19 cellular contexts compared by ENCODE assay signal in genomic region chr9:29325855-29326254, GRCh38.
"Had no signal": no experiment of that assay in that cellular context is flagged by ENCODE, and none has a peak within 500 bp of the region (broad histone marks: within the 10 kb centered on the region; RNA-seq: fewer than 3 reads in every experiment).

No MANE protein-coding gene starts in this region.

- H3K4me1 ChIP-seq: upper lobe of right lung had no signal

- H3K27ac ChIP-seq: cardiac muscle cell, thoracic aorta, upper lobe of right lung had no signal

- H3K4me3 ChIP-seq: cardiac muscle cell, thoracic aorta, upper lobe of right lung had no signal

- DNase-seq: activated B cell treated with CpG ODN at 0.5 μM for 24 hours; activated CD4-positive, alpha-beta memory T cell treated with anti-CD3 and anti-CD28 coated beads for 36 hours; activated CD4-positive, alpha-beta T cell treated with anti-CD3 and anti-CD28 coated beads for 4 hours; activated naive CD4-positive, alpha-beta T cell; activated naive CD8-positive, alpha-beta T cell treated with anti-CD3 and anti-CD28 coated beads for 36 hours; activated T-cell treated with anti-CD3 and anti-CD28 coated beads for 4 hours; amniotic stem cell; dermis blood vessel endothelial cell; effector memory CD8-positive, alpha-beta T cell; mesenchymal stem cell; occipital lobe; stimulated activated naive B cell treated with anti-CD40 and anti-IgM and Interleukin-4, amounts not matched to agents 10 μg/mL and 1 μg/mL and 100 μg/mL, for 72 hours; upper lobe of right lung had no signal

- H3K9me3 ChIP-seq: thoracic aorta, upper lobe of right lung had no signal

- H3K4me1 Mint-ChIP-seq: activated B cell treated with CpG ODN at 0.5 μM for 24 hours; activated naive CD8-positive, alpha-beta T cell treated with anti-CD3 and anti-CD28 coated beads for 36 hours; stimulated activated naive B cell treated with anti-CD40 and anti-IgM and Interleukin-4, amounts not matched to agents 10 μg/mL and 1 μg/mL and 100 μg/mL, for 72 hours had no signal

- ATAC-seq: effector memory CD8-positive, alpha-beta T cell; stimulated activated naive B cell treated with anti-CD40 and anti-IgM and Interleukin-4, amounts not matched to agents 10 μg/mL and 1 μg/mL and 100 μg/mL, for 72 hours; upper lobe of right lung had no signal

- H3K27me3 Mint-ChIP-seq: activated B cell treated with CpG ODN at 0.5 μM for 24 hours; activated CD4-positive, alpha-beta memory T cell treated with anti-CD3 and anti-CD28 coated beads for 36 hours; activated naive CD8-positive, alpha-beta T cell treated with anti-CD3 and anti-CD28 coated beads for 36 hours; effector memory CD8-positive, alpha-beta T cell; progenitor cell of endocrine pancreas; stimulated activated naive B cell treated with anti-CD40 and anti-IgM and Interleukin-4, amounts not matched to agents 10 μg/mL and 1 μg/mL and 100 μg/mL, for 72 hours had no signal

- H3K27ac Mint-ChIP-seq: activated B cell treated with CpG ODN at 0.5 μM for 24 hours; activated CD4-positive, alpha-beta memory T cell treated with anti-CD3 and anti-CD28 coated beads for 36 hours; activated naive CD8-positive, alpha-beta T cell treated with anti-CD3 and anti-CD28 coated beads for 36 hours; activated T-helper 1 cell treated with anti-CD3 and anti-CD28 coated beads, Interleukin-12 subunit alpha, Interleukin-12 subunit beta, Interleukin-2, Interleukin-4 antibody, amounts not matched to agents 30 ng/mL and 10 ng/mL and 1 ng/mL, durations not matched to agents 14 hours and 24 hours and 36 hours; effector memory CD8-positive, alpha-beta T cell; progenitor cell of endocrine pancreas; stimulated activated naive B cell treated with anti-CD40 and anti-IgM and Interleukin-4, amounts not matched to agents 10 μg/mL and 1 μg/mL and 100 μg/mL, for 72 hours; T-helper 2 cell treated with Interferon-gamma antibody and Interleukin-4, amounts not matched to agents 5 μg/mL and 100 μg/mL, for 36 hours had no signal

- H3K4me3 Mint-ChIP-seq: activated B cell treated with CpG ODN at 0.5 μM for 24 hours; activated CD4-positive, alpha-beta memory T cell treated with anti-CD3 and anti-CD28 coated beads for 36 hours; activated naive CD8-positive, alpha-beta T cell treated with anti-CD3 and anti-CD28 coated beads for 36 hours; activated T-helper 1 cell treated with anti-CD3 and anti-CD28 coated beads, Interleukin-12 subunit alpha, Interleukin-12 subunit beta, Interleukin-2, Interleukin-4 antibody, amounts not matched to agents 30 ng/mL and 10 ng/mL and 1 ng/mL, durations not matched to agents 14 hours and 24 hours and 36 hours; effector memory CD8-positive, alpha-beta T cell; nephron; stimulated activated naive B cell treated with anti-CD40 and anti-IgM and Interleukin-4, amounts not matched to agents 10 μg/mL and 1 μg/mL and 100 μg/mL, for 72 hours; T-helper 2 cell treated with Interferon-gamma antibody and Interleukin-4, amounts not matched to agents 5 μg/mL and 100 μg/mL, for 36 hours had no signal

- H3K36me3 ChIP-seq: cardiac muscle cell, thoracic aorta, upper lobe of right lung had no signal

- H3K9me3 Mint-ChIP-seq: nephron had no signal

- H3K36me3 Mint-ChIP-seq: activated CD4-positive, alpha-beta memory T cell treated with anti-CD3 and anti-CD28 coated beads for 36 hours; activated naive CD8-positive, alpha-beta T cell treated with anti-CD3 and anti-CD28 coated beads for 36 hours; stimulated activated naive B cell treated with anti-CD40 and anti-IgM and Interleukin-4, amounts not matched to agents 10 μg/mL and 1 μg/mL and 100 μg/mL, for 72 hours had no signal

- H3K27me3 ChIP-seq: cardiac muscle cell, upper lobe of right lung had no signal
